Comparison of ENCODE assay signal across 1 cellular context in the genomic region with DNA sequence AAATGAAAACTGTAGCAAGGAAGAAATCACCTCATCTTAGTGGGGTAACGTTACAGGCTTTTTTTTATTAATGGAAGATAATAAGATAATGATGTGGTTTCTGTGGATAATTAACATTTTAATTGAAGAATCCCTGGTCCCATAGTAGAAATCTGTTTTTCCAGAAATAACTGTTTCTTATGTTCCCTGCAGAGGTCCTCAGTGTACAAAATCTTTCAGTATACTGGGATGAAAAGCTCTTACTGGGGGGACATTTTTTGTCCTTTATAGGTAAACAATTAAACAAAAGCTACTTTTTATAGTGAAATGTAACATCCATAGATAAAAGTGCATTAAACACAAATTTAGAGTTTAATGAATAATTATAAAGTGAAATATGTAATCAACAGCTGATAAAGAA.
TF ChIP-seq lines count a peak whose summit lies in the region.

No MANE protein-coding gene starts in this region.

TF ChIP-seq in A549, 52 proteins besides CTCF, POLR2A, EP300 and RAD21:
- TF ChIP-seq TP53 (CRISPR knock-in tag; IDR thresholded peaks at IDR 0.05) (no peak), KDM1A (IDR thresholded peaks at IDR 0.05; ENCODE audit: low read depth) (no peak), NPAS2 (CRISPR knock-in tag; IDR thresholded peaks at IDR 0.05; ENCODE audit: borderline replicate concordance) (no peak), SMC3 (IDR thresholded peaks at IDR 0.05) (peak; percentile 31; the same call in 1 of the 3 replicates)
